In genomic region chr17:27315322-27315721, GRCh38 we compare ENCODE assay signal across 8 cellular contexts. TPM values are rescaled to one million over a fixed set of nuclear protein-coding genes. Genes with fewer than 3 reads are reported as not detected.
DNase-seq lines count a peak whose midpoint lies in the region; ATAC-seq and TF ChIP-seq lines count a peak whose summit lies in the region.

No MANE protein-coding gene starts in this region.

- H3K27ac ChIP-seq in stomach: peak overlapping the region in 4 of 5 donors; percentile 42 to 86 (median 65)

- H3K36me3 Mint-ChIP-seq in HFFc6 (ENCODE audit: low read depth): peaks cover 47% of the 10 kb centered on the region
- H3K36me3 Mint-ChIP-seq in natural killer cell treated with Interleukin-12 subunit alpha and Interleukin-12 subunit beta and Interleukin-15 and Interleukin-18, amount 100 ng/mL, for 72 hours: peaks cover 35% of the 10 kb centered on the region

- H3K27me3 ChIP-seq in stomach: no peaks in the 10 kb centered on the region

- TF ChIP-seq EP300 in stomach (IDR thresholded peaks at IDR 0.05): peak; percentile 29

- peak; percentile 60 for DNase-seq in HFFc6
- peak; percentile 37 for DNase-seq in amniotic stem cell (lab: John Stamatoyannopoulos, UW)
- DNase-seq in hepatic stellate cell (ENCODE audit: low spot score): peak; percentile 62
- DNase-seq in stomach: peak; percentile 67
- DNase-seq in HPDE6-E6E7 (ENCODE audit: extremely low spot score): no peak
- no peak for DNase-seq in natural killer cell treated with Interleukin-12 subunit alpha and Interleukin-12 subunit beta and Interleukin-15 and Interleukin-18, amount 100 ng/mL, for 72 hours (ENCODE audit: low spot score)

- H3K4me1 Mint-ChIP-seq in HFFc6 (ENCODE audit: low read depth): peaks cover 20% of the 10 kb centered on the region
- peaks cover 0 to 9% of the 10 kb centered on the region in 2 donors for H3K4me1 Mint-ChIP-seq in natural killer cell treated with Interleukin-12 subunit alpha and Interleukin-12 subunit beta and Interleukin-15 and Interleukin-18, amount 100 ng/mL, for 72 hours (ENCODE audit: low read depth in 2 of 2)

- H3K36me3 ChIP-seq in stomach: peaks cover 66 to 88% (median 87%) of the 10 kb centered on the region in 4 donors

- TF ChIP-seq CTCF in HFFc6 (IDR thresholded peaks at IDR 0.05) (no peak), stomach (IDR thresholded peaks at IDR 0.05) (no peak)

- no peak for ATAC-seq in HG02759 (IDR thresholded peaks at IDR 0.05; ENCODE audit: unreplicated experiment)
- no peak for ATAC-seq in natural killer cell treated with Interleukin-12 subunit alpha and Interleukin-12 subunit beta and Interleukin-15 and Interleukin-18, amount 100 ng/mL, for 72 hours
- ATAC-seq in GM18909 (IDR thresholded peaks at IDR 0.05; ENCODE audit: poor library complexity, unreplicated experiment): no peak

- H3K4me3 ChIP-seq in stomach: no peak overlapping the region

- intact Hi-C loops in stomach (cut with DNase I; ENCODE audit: low total_unique reads): no loop called here

- peak overlapping the region; percentile 32 for H3K27ac Mint-ChIP-seq in HFFc6
- no peak overlapping the region for H3K27ac Mint-ChIP-seq in natural killer cell treated with Interleukin-12 subunit alpha and Interleukin-12 subunit beta and Interleukin-15 and Interleukin-18, amount 100 ng/mL, for 72 hours

- WGBS in stomach, 5 donors: 36 to 44% (median 37%) methylated on average over 6 of the region's 6 CpGs

- no peaks in the 10 kb centered on the region for H3K9me3 ChIP-seq in stomach

- H3K27me3 Mint-ChIP-seq in HFFc6 (ENCODE audit: insufficient read depth): no peaks in the 10 kb centered on the region
- no peaks in the 10 kb centered on the region for H3K27me3 Mint-ChIP-seq in natural killer cell treated with Interleukin-12 subunit alpha and Interleukin-12 subunit beta and Interleukin-15 and Interleukin-18, amount 100 ng/mL, for 72 hours

- H3K4me3 Mint-ChIP-seq in HFFc6: no peak overlapping the region
- no peak overlapping the region for H3K4me3 Mint-ChIP-seq in natural killer cell treated with Interleukin-12 subunit alpha and Interleukin-12 subunit beta and Interleukin-15 and Interleukin-18, amount 100 ng/mL, for 72 hours

- TF ChIP-seq POLR2A in stomach (IDR thresholded peaks at IDR 0.05): no peak

- no peaks in the 10 kb centered on the region for H3K9me3 Mint-ChIP-seq in HFFc6
- no peaks in the 10 kb centered on the region for H3K9me3 Mint-ChIP-seq in natural killer cell treated with Interleukin-12 subunit alpha and Interleukin-12 subunit beta and Interleukin-15 and Interleukin-18, amount 100 ng/mL, for 72 hours

- peaks cover 10 to 39% (median 24%) of the 10 kb centered on the region in 4 donors for H3K4me1 ChIP-seq in stomach

RNA-seq across cellular contexts. Expression of gene WSB1, which starts 21.4 kb away (rescaled TPM):
- 10 to 100 TPM; 60.5 to 74.4 (median 66.5) TPM for total RNA-seq in HFFc6 (2021; fragmentation: NEBNext Ultra II Directional; extraction: Animal tissue kit (Norgen Biotek cat#: 25700))
- total RNA-seq in stomach: 100 to 1,000 TPM in 4 of 5 donors, 10 to 100 TPM in 1; 88.3 to 531 (median 194) TPM
- polyA plus RNA-seq in stomach: 10 to 100 TPM; 15.7 to 62.5 (median 34.1) TPM
- total RNA-seq in natural killer cell treated with Interleukin-12 subunit alpha and Interleukin-12 subunit beta and Interleukin-15 and Interleukin-18, amount 100 ng/mL, for 72 hours: 100 to 1,000 TPM; 129 to 174 TPM

Comparison
In these comparisons a context has a peak if more than half of its experiments do, and no peak if none do; other contexts are left out.
1. DNase-seq: peak in HFFc6 (single experiment), amniotic stem cell (single experiment), hepatic stellate cell (single experiment) and stomach (single experiment); none in HPDE6-E6E7 (single experiment) and natural killer cell treated with Interleukin-12 subunit alpha and Interleukin-12 subunit beta and Interleukin-15 and Interleukin-18, amount 100 ng/mL, for 72 hours (single experiment).